8 cellular contexts compared by ENCODE assay signal in genomic region chr20:45044084-45044573, GRCh38.
A peak's percentile ranks its signal among the peaks of the same experiment; 100 is the strongest.
DNase-seq lines count a peak whose midpoint lies in the region; ATAC-seq, FAIRE-seq and TF ChIP-seq lines count a peak whose summit lies in the region.

No MANE protein-coding gene starts in this region.

- no peak for TF ChIP-seq POLR2A in H54 (IDR thresholded peaks at IDR 0.05; ENCODE audit: low read depth, low read length)

- TF ChIP-seq CTCF in D721Med (IDR thresholded peaks at IDR 0.05; ENCODE audit: insufficient read depth, missing control alignments) (peak; percentile 97), nephron progenitor cell (IDR thresholded peaks at IDR 0.05) (peak; percentile 89)

- ATAC-seq in activated CD4-positive, CD25-positive, alpha-beta regulatory T cell treated with anti-CD3 and anti-CD28 coated beads, Interleukin-2, amount 50 U/mL, for 24 hours, result peak; percentile 69 to 75
- ATAC-seq in HG03342 (IDR thresholded peaks at IDR 0.05; ENCODE audit: unreplicated experiment), result no peak

- H3K27me3 Mint-ChIP-seq in nephron progenitor cell (ENCODE audit: low read depth, poor library complexity), result no peaks in the 10 kb centered on the region

- DNase-seq in D721Med (ENCODE audit: insufficient read length, low spot score) (peak; percentile 28), H54 (ENCODE audit: insufficient read length, low spot score) (peak; percentile 24), NCI-H446 treated with DMSO at 0.1 percent for 48 hours (lab: John Stamatoyannopoulos, UW) (peak; percentile 68), fibroblast of gingiva (ENCODE audit: low read depth) (peak; percentile 80), nephron progenitor cell (peak; percentile 18)
- no peak for DNase-seq in NK-92 treated with Interleukin-12 subunit alpha and Interleukin-12 subunit beta, amount 100 ng/mL, for 24 hours (lab: John Stamatoyannopoulos, UW)

- FAIRE-seq in D721Med (lab: Jason Lieb, UNC) (peak; percentile 44), H54 (lab: Jason Lieb, UNC) (peak; percentile 96)

- no peak overlapping the region for H3K4me3 Mint-ChIP-seq in nephron progenitor cell

- peaks cover 29% of the 10 kb centered on the region for H3K36me3 Mint-ChIP-seq in nephron progenitor cell (ENCODE audit: low read depth)

- H3K4me1 Mint-ChIP-seq in nephron progenitor cell, result peaks cover 22% of the 10 kb centered on the region

- H3K27ac Mint-ChIP-seq in nephron progenitor cell, result no peak overlapping the region

- peaks cover 14% of the 10 kb centered on the region for H3K9me3 Mint-ChIP-seq in nephron progenitor cell
